8 cellular contexts compared by ENCODE assay signal in the genomic region with DNA sequence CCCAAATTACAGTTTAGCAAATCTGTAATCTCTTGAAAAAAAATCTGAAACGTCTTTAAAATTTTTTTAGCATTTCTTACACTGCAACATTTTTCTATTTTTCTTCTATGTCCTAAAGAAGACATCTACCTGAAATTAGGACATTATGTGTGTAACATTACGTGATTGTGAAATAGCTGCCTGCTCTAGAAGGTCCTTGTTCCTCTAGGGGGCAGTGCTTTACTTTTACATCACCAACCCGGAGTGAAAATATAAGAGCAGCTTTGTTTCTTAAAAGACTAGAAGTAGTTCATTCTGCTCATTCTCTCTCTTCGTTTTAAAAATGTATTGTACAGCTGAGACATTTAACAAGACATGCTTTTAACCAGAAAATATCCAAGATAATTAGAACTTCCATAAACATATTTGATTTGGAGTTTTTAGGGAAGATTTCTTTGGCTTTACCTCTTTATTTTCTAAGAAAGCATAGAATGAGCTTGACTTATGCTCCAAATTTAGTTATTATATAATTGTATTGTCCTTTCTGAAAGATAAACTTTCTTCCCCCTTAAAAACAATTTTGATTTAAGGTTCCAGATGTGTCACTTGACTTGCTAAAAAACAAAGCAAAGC. TPM values are rescaled to one million over a fixed set of nuclear protein-coding genes. Genes with fewer than 3 reads are reported as not detected.
DNase-seq lines count a peak whose midpoint lies in the region; ATAC-seq and TF ChIP-seq lines count a peak whose summit lies in the region.

No MANE protein-coding gene starts in this region.

- TF ChIP-seq POLR2A in adrenal gland (IDR thresholded peaks at IDR 0.05): no peak

- H3K27me3 ChIP-seq in adrenal gland: no peaks in the 10 kb centered on the region

- peaks cover 0 to 4% of the 10 kb centered on the region in 2 donors for H3K4me1 ChIP-seq in adrenal gland (replicated peaks in 1 of 2)

- TF ChIP-seq CTCF in adrenal gland (IDR thresholded peaks at IDR 0.05): peak; percentile 65 to 81 (median 74)

- no peaks in the 10 kb centered on the region for H3K9me3 ChIP-seq in adrenal gland (replicated peaks in 1 of 3)

- DNase-seq in ELF-1 (ENCODE audit: low read depth, low spot score) (peak; percentile 40), NCI-H510A treated with DMSO at 0.1 percent for 48 hours (lab: John Stamatoyannopoulos, UW) (peak; percentile 67), adrenal gland (peak; percentile 18 to 72 (median 47)), left cardiac atrium (no peak), putamen (ENCODE audit: low spot score) (peak; percentile 79), T-helper 9 cell (no peak)

- 0 to 3% (median 2%) methylated on average over 4 of the region's 4 CpGs for WGBS in adrenal gland, 4 donors

- no peak overlapping the region for H3K4me3 ChIP-seq in adrenal gland

- intact Hi-C loops in adrenal gland (cut with DNase I) (no loop called here), left cardiac atrium (cut with DNase I) (loop anchor here in 1 of 2 donors (5.0 kb wide), 3 partner anchors 301 to 1596 kb away; no protein-coding TSS in a partner anchor)

- H3K36me3 ChIP-seq in adrenal gland (replicated peaks in 1 of 2): no peaks in the 10 kb centered on the region

- ATAC-seq in GM19467 (IDR thresholded peaks at IDR 0.05; ENCODE audit: unreplicated experiment): peak; percentile 91
- ATAC-seq in HG03469 (IDR thresholded peaks at IDR 0.05; ENCODE audit: unreplicated experiment): peak; percentile 90
- peak; percentile 82 to 84 for ATAC-seq in left cardiac atrium

- H3K27ac ChIP-seq in adrenal gland: no peak overlapping the region

RNA-seq across cellular contexts. Expression of gene RIOK2, which starts 48.1 kb away (rescaled TPM):
- total RNA-seq in adrenal gland (10 to 100 TPM in 7 of 8 donors, 1 to 10 TPM in 1; 4.2 to 28.5 (median 21.5) TPM), left cardiac atrium (10 to 100 TPM; 20.9 to 22.5 TPM)
- 10 to 100 TPM; 18.5 to 35.2 (median 21.5) TPM for polyA plus RNA-seq in adrenal gland

Comparison
In these comparisons a context has a peak if more than half of its experiments do, and no peak if none do; other contexts are left out.
1. DNase-seq: peak in ELF-1 (single experiment), NCI-H510A treated with DMSO at 0.1 percent for 48 hours (single experiment), adrenal gland (7 of 7) and putamen (single experiment); none in left cardiac atrium (single experiment) and T-helper 9 cell (single experiment).
2. Peak in every context shown above with its lines, with median percentiles within 50 percentile points of each other: ATAC-seq.